Comparison of ENCODE assay signal across 1 cellular context in the genomic region with DNA sequence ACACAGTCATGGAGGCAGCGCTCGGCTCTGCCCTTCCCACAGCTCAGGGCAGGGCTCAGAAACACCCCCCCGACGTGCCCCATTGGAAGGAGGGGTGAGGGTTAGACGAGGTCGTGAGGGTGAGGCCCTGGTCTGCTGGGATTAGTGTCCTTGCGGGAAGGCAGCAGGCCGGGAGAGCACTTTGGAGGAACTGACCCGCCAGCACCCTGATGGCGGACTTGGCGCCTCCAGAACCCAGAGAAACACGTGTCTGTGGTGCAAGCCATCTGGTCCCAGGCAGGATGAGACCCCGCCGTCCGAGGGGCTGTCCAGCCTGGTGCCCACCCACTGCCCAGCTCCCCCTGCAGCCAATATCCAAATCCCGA.
TF ChIP-seq lines count a peak whose summit lies in the region.

No MANE protein-coding gene starts in this region.

TF ChIP-seq in K562, 482 proteins besides CTCF, POLR2A, EP300 and RAD21:
- TF ChIP-seq, protein P1, sequence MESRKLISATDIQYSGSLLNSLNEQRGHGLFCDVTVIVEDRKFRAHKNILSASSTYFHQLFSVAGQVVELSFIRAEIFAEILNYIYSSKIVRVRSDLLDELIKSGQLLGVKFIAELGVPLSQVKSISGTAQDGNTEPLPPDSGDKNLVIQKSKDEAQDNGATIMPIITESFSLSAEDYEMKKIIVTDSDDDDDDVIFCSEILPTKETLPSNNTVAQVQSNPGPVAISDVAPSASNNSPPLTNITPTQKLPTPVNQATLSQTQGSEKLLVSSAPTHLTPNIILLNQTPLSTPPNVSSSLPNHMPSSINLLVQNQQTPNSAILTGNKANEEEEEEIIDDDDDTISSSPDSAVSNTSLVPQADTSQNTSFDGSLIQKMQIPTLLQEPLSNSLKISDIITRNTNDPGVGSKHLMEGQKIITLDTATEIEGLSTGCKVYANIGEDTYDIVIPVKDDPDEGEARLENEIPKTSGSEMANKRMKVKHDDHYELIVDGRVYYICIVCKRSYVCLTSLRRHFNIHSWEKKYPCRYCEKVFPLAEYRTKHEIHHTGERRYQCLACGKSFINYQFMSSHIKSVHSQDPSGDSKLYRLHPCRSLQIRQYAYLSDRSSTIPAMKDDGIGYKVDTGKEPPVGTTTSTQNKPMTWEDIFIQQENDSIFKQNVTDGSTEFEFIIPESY (CRISPR knock-in tag; IDR thresholded peaks at IDR 0.05): peak; percentile 96
- TF ChIP-seq, protein P2, sequence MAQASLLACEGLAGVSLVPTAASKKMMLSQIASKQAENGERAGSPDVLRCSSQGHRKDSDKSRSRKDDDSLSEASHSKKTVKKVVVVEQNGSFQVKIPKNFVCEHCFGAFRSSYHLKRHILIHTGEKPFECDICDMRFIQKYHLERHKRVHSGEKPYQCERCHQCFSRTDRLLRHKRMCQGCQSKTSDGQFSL (CRISPR knock-in tag; IDR thresholded peaks at IDR 0.05): 0 out of 2 replicates have a peak, but pooled peaks have one; percentile 17
- TF ChIP-seq, protein P2 (tag; IDR thresholded peaks at IDR 0.05): no peak
- 0 out of 2 replicates have a peak, but pooled peaks have one; percentile 2 for TF ChIP-seq POLR2G (IDR thresholded peaks at IDR 0.05; ENCODE audit: low read depth, low read length)
- TF ChIP-seq CHCHD3 (CRISPR knock-in tag; IDR thresholded peaks at IDR 0.05): no peak
- no peak for TF ChIP-seq SUPT5H (IDR thresholded peaks at IDR 0.05)
TF ChIP-seq in K562: peak in this region for 3.
